Comparison of ENCODE assay signal across 23 cellular contexts in genomic region chr5:127417534-127417933, GRCh38.
"Had no signal": no experiment of that assay in that cellular context is flagged by ENCODE, and none has a peak within 500 bp of the region (broad histone marks: within the 10 kb centered on the region; RNA-seq: fewer than 3 reads in every experiment).

No MANE protein-coding gene starts in this region.

- H3K27ac ChIP-seq: ascending aorta, brain microvascular endothelial cell, lower lobe of right lung, neutrophil, prostate gland, stomach, thyroid gland, upper lobe of right lung had no signal

- H3K4me1 ChIP-seq: ascending aorta, lower lobe of right lung, prostate gland, thyroid gland, upper lobe of right lung had no signal

- H3K27me3 ChIP-seq: ascending aorta, brain microvascular endothelial cell, neutrophil, stomach, thyroid gland, upper lobe of right lung had no signal

- H3K36me3 ChIP-seq: ascending aorta, brain microvascular endothelial cell, lower lobe of right lung, neutrophil, prostate gland, stomach, thyroid gland, upper lobe of right lung had no signal

- DNase-seq: activated CD4-positive, alpha-beta T cell treated with anti-CD3 and anti-CD28 coated beads for 36 hours; activated CD4-positive, CD25-positive, alpha-beta regulatory T cell; activated effector memory CD4-positive, alpha-beta T cell treated with Interleukin-2 at 50 U/mL for 16 hours; activated naive CD4-positive, alpha-beta T cell treated with anti-CD3 and anti-CD28 coated beads, Interleukin-2, amount 10 ng/mL, durations not matched to agents 7 days and 5 days; activated naive CD8-positive, alpha-beta T cell treated with anti-CD3 and anti-CD28 coated beads, Interleukin-2, amount 10 ng/mL, durations not matched to agents 7 days and 5 days; brain microvascular endothelial cell; cortex of kidney; effector memory CD8-positive, alpha-beta T cell; immature natural killer cell; kidney; lower lobe of right lung; mesenchymal stem cell; natural killer cell; stimulated activated CD4-positive, alpha-beta T cell treated with anti-CD3 and anti-CD28 coated beads, Interleukin-15, amount 100 ng/mL, for 24 hours; stimulated activated CD4-positive, alpha-beta T cell treated with anti-CD3 and anti-CD28 coated beads, Interleukin-2, amount 100 ng/mL, for 24 hours; stimulated activated naive B cell treated with anti-CD40 and anti-IgM and Interleukin-4, amounts not matched to agents 10 μg/mL and 1 μg/mL and 100 μg/mL, for 72 hours; stomach; T-helper 1 cell; thyroid gland; upper lobe of right lung had no signal

- H3K9me3 ChIP-seq: ascending aorta, lower lobe of right lung, neutrophil, prostate gland, stomach, thyroid gland, upper lobe of right lung had no signal

- H3K4me3 ChIP-seq: ascending aorta, lower lobe of right lung, prostate gland, stomach, thyroid gland, upper lobe of right lung had no signal
